ENCODE assay signal across 14 cellular contexts in genomic region chr14:105498430-105499255, GRCh38. TPM values are rescaled to one million over a fixed set of nuclear protein-coding genes. Genes with fewer than 3 reads are reported as not detected.
DNase-seq lines count a peak whose midpoint lies in the region; ATAC-seq and TF ChIP-seq lines count a peak whose summit lies in the region.
"Had no signal": no experiment of that assay in that cellular context is flagged by ENCODE, and none has a peak within 500 bp of the region (broad histone marks: within the 10 kb centered on the region; RNA-seq: fewer than 3 reads in every experiment).

No MANE protein-coding gene starts in this region.

- no peaks in the 10 kb centered on the region for H3K36me3 ChIP-seq in RWPE2 (ENCODE audit: low read depth)
- H3K36me3 ChIP-seq in osteoblast (ENCODE audit: insufficient read depth, low read length): no peaks in the 10 kb centered on the region
- H3K36me3 ChIP-seq: colonic mucosa, MG63 had no signal

- H3K79me2 ChIP-seq in osteoblast (ENCODE audit: insufficient read depth, low read length): no peaks in the 10 kb centered on the region

- no peaks in the 10 kb centered on the region for H3K36me3 Mint-ChIP-seq in CD4-positive, alpha-beta T cell (ENCODE audit: low read depth)
- H3K36me3 Mint-ChIP-seq in glutamatergic neuron (ENCODE audit: unreplicated experiment): no peaks in the 10 kb centered on the region

- no peaks in the 10 kb centered on the region for H3K4me1 Mint-ChIP-seq in CD4-positive, alpha-beta T cell (ENCODE audit: low read depth)
- H3K4me1 Mint-ChIP-seq in glutamatergic neuron (ENCODE audit: low read depth, unreplicated experiment): peaks cover 3% of the 10 kb centered on the region
- H3K4me1 Mint-ChIP-seq: CD14-positive monocyte had no signal

- H3K4me3 ChIP-seq in RWPE2 (ENCODE audit: severe bottlenecking): no peak overlapping the region
- no peak overlapping the region for H3K4me3 ChIP-seq in osteoblast (ENCODE audit: insufficient read depth, low read length)
- H3K4me3 ChIP-seq: colonic mucosa, HAP-1, MG63 had no signal

- no peaks in the 10 kb centered on the region for H3K27me3 ChIP-seq in CD4-positive, alpha-beta T cell (ENCODE audit: control insufficient read depth, insufficient read depth, low read length)
- no peaks in the 10 kb centered on the region for H3K27me3 ChIP-seq in RWPE2 (ENCODE audit: insufficient read depth, poor library complexity, severe bottlenecking)
- no peaks in the 10 kb centered on the region for H3K27me3 ChIP-seq in osteoblast (ENCODE audit: insufficient read depth, low read length)
- H3K27me3 ChIP-seq: colonic mucosa, MG63 had no signal

- no peak for DNase-seq in CD4-positive, alpha-beta T cell
- DNase-seq in RWPE2 (ENCODE audit: low spot score) (peak; percentile 78), glutamatergic neuron (peak; percentile 72), osteoblast (ENCODE audit: insufficient read length, low spot score, missing footprints) (peak; percentile 85), AG08395 (ENCODE audit: low spot score) (no peak), dedifferentiated amniotic fluid mesenchymal stem cell (ENCODE audit: extremely low spot score) (no peak)
- DNase-seq: colonic mucosa; MG63; stimulated activated CD4-positive, alpha-beta T cell treated with anti-CD3 and anti-CD28 coated beads, Interleukin-2, amount 100 ng/mL, for 48 hours had no signal

- intact Hi-C loops in CD4-positive, alpha-beta T cell (cut with DNase I, micrococcal nuclease): loop anchor here in 1 of 2 experiments (10.0 kb wide), 1 partner anchor 704 kb away; the partner anchor contains the start of gene AKT1

- H3K27ac Mint-ChIP-seq in CD4-positive, alpha-beta T cell: peak overlapping the region; percentile 59
- peak overlapping the region; percentile 64 for H3K27ac Mint-ChIP-seq in glutamatergic neuron (ENCODE audit: unreplicated experiment)

- no peak overlapping the region for H2AFZ ChIP-seq in osteoblast (ENCODE audit: low read length)

- no peaks in the 10 kb centered on the region for H3K9me3 Mint-ChIP-seq in CD4-positive, alpha-beta T cell
- H3K9me3 Mint-ChIP-seq in glutamatergic neuron (ENCODE audit: unreplicated experiment): peaks cover 4% of the 10 kb centered on the region
- H3K9me3 Mint-ChIP-seq: CD14-positive monocyte had no signal

- H3K4me1 ChIP-seq in RWPE2 (ENCODE audit: insufficient read depth, poor library complexity, severe bottlenecking) (no peaks in the 10 kb centered on the region), osteoblast (ENCODE audit: insufficient read depth, low read length) (no peaks in the 10 kb centered on the region)
- H3K4me1 ChIP-seq: colonic mucosa, HAP-1 had no signal

- H3K4me3 Mint-ChIP-seq in CD4-positive, alpha-beta T cell: no peak overlapping the region
- H3K4me3 Mint-ChIP-seq in glutamatergic neuron (ENCODE audit: unreplicated experiment): peak overlapping the region; percentile 25
- H3K4me3 Mint-ChIP-seq: CD14-positive monocyte had no signal

- no peaks in the 10 kb centered on the region for H4K20me1 ChIP-seq in osteoblast (ENCODE audit: insufficient read depth, low read length)

- CTCF ChIA-PET in CD4-positive, alpha-beta T cell (lab: Charles Lee): no interaction called here

- no peaks in the 10 kb centered on the region for H3K9me3 ChIP-seq in CD4-positive, alpha-beta T cell (ENCODE audit: control insufficient read depth, low read length)
- no peaks in the 10 kb centered on the region for H3K9me3 ChIP-seq in RWPE2 (ENCODE audit: severe bottlenecking)
- no peaks in the 10 kb centered on the region for H3K9me3 ChIP-seq in osteoblast (ENCODE audit: low read depth, low read length)
- H3K9me3 ChIP-seq: colonic mucosa, HAP-1, MG63, SK-N-SH had no signal

- H3K27ac ChIP-seq in CD4-positive, alpha-beta T cell (ENCODE audit: low read depth, low read length): no peak overlapping the region
- H3K27ac ChIP-seq in RWPE2 (ENCODE audit: poor library complexity, severe bottlenecking): no peak overlapping the region
- no peak overlapping the region for H3K27ac ChIP-seq in osteoblast (ENCODE audit: low read depth, low read length)
- H3K27ac ChIP-seq: colonic mucosa had no signal

- no peak for TF ChIP-seq CTCF in CD4-positive, alpha-beta T cell (IDR thresholded peaks at IDR 0.05)
- TF ChIP-seq CTCF in RWPE2 (IDR thresholded peaks at IDR 0.05; ENCODE audit: poor library complexity, severe bottlenecking): no peak
- no peak for TF ChIP-seq CTCF in glutamatergic neuron (IDR thresholded peaks at IDR 0.05; ENCODE audit: partially characterized antibody, unreplicated experiment)
- TF ChIP-seq CTCF in osteoblast (IDR thresholded peaks at IDR 0.05; ENCODE audit: extremely low read depth, low read depth, low read length): no peak

- H3K4me2 ChIP-seq in osteoblast (ENCODE audit: insufficient read depth, low read length): no peak overlapping the region
- H3K4me2 ChIP-seq: SK-N-SH had no signal

- POLR2A ChIA-PET in CD4-positive, alpha-beta T cell (lab: Charles Lee): no interaction called here

- no peak for ATAC-seq in CD4-positive, alpha-beta T cell (ENCODE audit: poor library complexity)
- no peak for ATAC-seq in RWPE2 (ENCODE audit: low read depth)
- no peak for ATAC-seq in GM18511 (IDR thresholded peaks at IDR 0.05; ENCODE audit: unreplicated experiment)
- ATAC-seq in GM19463 (IDR thresholded peaks at IDR 0.05; ENCODE audit: unreplicated experiment): no peak

- H3K27me3 Mint-ChIP-seq in CD4-positive, alpha-beta T cell: no peaks in the 10 kb centered on the region
- peaks cover 7% of the 10 kb centered on the region for H3K27me3 Mint-ChIP-seq in glutamatergic neuron (ENCODE audit: unreplicated experiment)

RNA-seq across cellular contexts. Expression of gene TEDC1, which starts 7.6 kb away (rescaled TPM):
- 100 to 1,000 TPM; 102 to 108 TPM for total RNA-seq in CD4-positive, alpha-beta T cell
- total RNA-seq in glutamatergic neuron (ENCODE audit: unreplicated experiment) (13.8 TPM), osteoblast (3.2 and 5.1 TPM in 2 replicates)

RNA-seq across cellular contexts. Expression of gene CRIP1, which starts 12.0 kb away (rescaled TPM):
- 100 to 1,000 TPM; 250 to 258 TPM for total RNA-seq in CD4-positive, alpha-beta T cell
- total RNA-seq in glutamatergic neuron (ENCODE audit: unreplicated experiment) (49.3 TPM), osteoblast (5.0 and 8.7 TPM in 2 replicates)

RNA-seq across cellular contexts. Expression of gene CRIP2, which starts 24.0 kb away (rescaled TPM):
- 10 to 100 TPM; 62.5 to 68.3 TPM for total RNA-seq in CD4-positive, alpha-beta T cell
- 78.5 TPM for total RNA-seq in glutamatergic neuron (ENCODE audit: unreplicated experiment)
- 31.5 and 43.8 TPM in 2 replicates for total RNA-seq in osteoblast

RNA-seq across cellular contexts. Expression of gene TMEM121, which starts 27.7 kb away (rescaled TPM):
- total RNA-seq in CD4-positive, alpha-beta T cell: 1 to 10 TPM; 1.6 to 1.7 TPM
- total RNA-seq in glutamatergic neuron (ENCODE audit: unreplicated experiment): 2.7 TPM
- total RNA-seq in osteoblast: 1.8 and 2.7 TPM in 2 replicates

Comparison
In these comparisons a context has a peak if more than half of its experiments do, and no peak if none do; other contexts are left out.
1. DNase-seq: peak in RWPE2 (single experiment), glutamatergic neuron (single experiment) and osteoblast (single experiment); none in CD4-positive, alpha-beta T cell (0 of 10), AG08395 (single experiment) and dedifferentiated amniotic fluid mesenchymal stem cell (single experiment).